11 cellular contexts compared by ENCODE assay signal in genomic region chr13:100544866-100545683, GRCh38. TPM values are rescaled to one million over a fixed set of nuclear protein-coding genes. Genes with fewer than 3 reads are reported as not detected.
DNase-seq lines count a peak whose midpoint lies in the region; ATAC-seq and TF ChIP-seq lines count a peak whose summit lies in the region.
"Had no signal": no experiment of that assay in that cellular context is flagged by ENCODE, and none has a peak within 500 bp of the region (broad histone marks: within the 10 kb centered on the region; RNA-seq: fewer than 3 reads in every experiment).

No MANE protein-coding gene starts in this region.

- H3K27me3 ChIP-seq in esophagus (ENCODE audit: control insufficient read depth in 1 of 2, insufficient read depth in 2 of 2, low read length in 2 of 2), result no peaks in the 10 kb centered on the region
- no peaks in the 10 kb centered on the region for H3K27me3 ChIP-seq in aorta (ENCODE audit: control insufficient read depth in 1 of 2, insufficient read depth in 2 of 2, low read length in 1 of 2)
- H3K27me3 ChIP-seq in esophagus muscularis mucosa, result no peaks in the 10 kb centered on the region

- DNase-seq in Right ventricle myocardium superior (peak; percentile 74), cardiac septum (ENCODE audit: low spot score) (no peak), mesenteric fat pad (ENCODE audit: low spot score) (peak; percentile 88), aorta (peak; percentile 59 to 83), cortex of kidney (lab: John Stamatoyannopoulos, UW) (no peak), GF-D8 (lab: John Stamatoyannopoulos, UW) (no peak), esophagus muscularis mucosa (ENCODE audit: extremely low spot score) (no peak)
- DNase-seq: activated CD4-positive, alpha-beta T cell treated with anti-CD3 and anti-CD28 coated beads, Interleukin-2, amount 10 ng/mL, durations not matched to agents 24 days and 14 days; Caco-2; stimulated activated CD4-positive, alpha-beta T cell treated with anti-CD3 and anti-CD28 coated beads, Interleukin-12 subunit alpha, Interleukin-12 subunit beta, amount 100 ng/mL, for 4 hours had no signal

- intact Hi-C loops in Right ventricle myocardium superior (cut with DNase I) (no loop called here), cardiac septum (cut with DNase I) (no loop called here), aorta (cut with DNase I) (no loop called here), esophagus muscularis mucosa (cut with DNase I) (no loop called here)

- H3K9me3 ChIP-seq in esophagus (ENCODE audit: control insufficient read depth in 2 of 2, insufficient read depth in 1 of 2, low read depth in 1 of 2, low read length in 1 of 2) (no peaks in the 10 kb centered on the region), aorta (ENCODE audit: control insufficient read depth, low read length) (no peaks in the 10 kb centered on the region), esophagus muscularis mucosa (no peaks in the 10 kb centered on the region)
- H3K9me3 ChIP-seq: Caco-2 had no signal

- H3K27ac ChIP-seq in esophagus (ENCODE audit: low read depth in 2 of 2, low read length in 1 of 2) (peak overlapping the region; percentile 62 to 90), aorta (ENCODE audit: low read depth in 1 of 2, low read length in 2 of 2) (no peak overlapping the region), esophagus muscularis mucosa (replicated peaks in 1 of 4) (peak overlapping the region in 1 of 4 donors; percentile 27)

- peak; percentile 87 for ATAC-seq in Right ventricle myocardium superior (ENCODE audit: poor library complexity)
- peak; percentile 58 for ATAC-seq in aorta (ENCODE audit: low FRiP score)

- H3K4me1 ChIP-seq in esophagus (ENCODE audit: control insufficient read depth in 2 of 2, insufficient read depth in 2 of 2, low read length in 1 of 2), result peaks cover 13 to 16% of the 10 kb centered on the region in 2 donors
- H3K4me1 ChIP-seq in aorta (ENCODE audit: control insufficient read depth in 1 of 2, insufficient read depth in 2 of 2, low read length in 2 of 2), result no peaks in the 10 kb centered on the region
- H3K4me1 ChIP-seq in esophagus muscularis mucosa, result peaks cover 0 to 24% (median 8%) of the 10 kb centered on the region in 4 donors
- H3K4me1 ChIP-seq: Caco-2 had no signal

- WGBS in esophagus, 2 donors, result 45 to 56% methylated on average over 22 of the region's 22 CpGs
- 71 to 76% methylated on average over 19 to 22 of the region's 22 CpGs for WGBS in aorta, 2 donors
- 80% methylated on average over 16 of the region's 22 CpGs for WGBS in esophagus muscularis mucosa

- no peak for TF ChIP-seq POLR2A in esophagus muscularis mucosa (IDR thresholded peaks at IDR 0.05; ENCODE audit: low read depth)

- no peak for TF ChIP-seq EP300 in esophagus muscularis mucosa (IDR thresholded peaks at IDR 0.05)

- H3K36me3 ChIP-seq in esophagus (ENCODE audit: control insufficient read depth in 2 of 2, insufficient read depth in 2 of 2, low read length in 1 of 2), result no peaks in the 10 kb centered on the region
- no peaks in the 10 kb centered on the region for H3K36me3 ChIP-seq in aorta (ENCODE audit: control insufficient read depth in 1 of 2, insufficient read depth in 2 of 2, low read length in 1 of 2)
- no peaks in the 10 kb centered on the region for H3K36me3 ChIP-seq in esophagus muscularis mucosa

- H3K4me3 ChIP-seq in esophagus (ENCODE audit: low read depth in 1 of 2, low read length in 2 of 2) (peak overlapping the region in 1 of 2 donors; percentile 4), aorta (ENCODE audit: low read length in 2 of 2) (no peak overlapping the region), esophagus muscularis mucosa (no peak overlapping the region)

- TF ChIP-seq CTCF in esophagus muscularis mucosa (IDR thresholded peaks at IDR 0.05), result no peak

RNA-seq across cellular contexts. Expression of gene GGACT, which starts 43.5 kb away (rescaled TPM):
- total RNA-seq in Right ventricle myocardium superior, result 1.8 TPM
- 1.7 TPM for total RNA-seq in cardiac septum
- polyA plus RNA-seq in esophagus, result 1 to 10 TPM in 1 of 2 donors, under 1 TPM in 1; 0.81 to 1.3 TPM
- total RNA-seq in mesenteric fat pad, result 3.9 TPM
- total RNA-seq in aorta, result 1 to 10 TPM; 4.4 to 5.3 TPM
- 1 to 10 TPM in 1 of 2 donors, under 1 TPM in 1; 0.75 to 1.2 TPM for polyA plus RNA-seq in aorta
- 1 to 10 TPM; 1.2 to 2.9 (median 1.3) TPM for total RNA-seq in esophagus muscularis mucosa

Comparison
In these comparisons a context has a peak if more than half of its experiments do, and no peak if none do; other contexts are left out.
1. DNase-seq: peak in Right ventricle myocardium superior (single experiment), mesenteric fat pad (single experiment) and aorta (2 of 2); none in cardiac septum (single experiment), cortex of kidney (single experiment), GF-D8 (single experiment) and esophagus muscularis mucosa (single experiment).
2. H3K27ac ChIP-seq: peak in esophagus (2 of 2); none in aorta (0 of 2).